Comparison of ENCODE assay signal across 17 cellular contexts in the genomic region with DNA sequence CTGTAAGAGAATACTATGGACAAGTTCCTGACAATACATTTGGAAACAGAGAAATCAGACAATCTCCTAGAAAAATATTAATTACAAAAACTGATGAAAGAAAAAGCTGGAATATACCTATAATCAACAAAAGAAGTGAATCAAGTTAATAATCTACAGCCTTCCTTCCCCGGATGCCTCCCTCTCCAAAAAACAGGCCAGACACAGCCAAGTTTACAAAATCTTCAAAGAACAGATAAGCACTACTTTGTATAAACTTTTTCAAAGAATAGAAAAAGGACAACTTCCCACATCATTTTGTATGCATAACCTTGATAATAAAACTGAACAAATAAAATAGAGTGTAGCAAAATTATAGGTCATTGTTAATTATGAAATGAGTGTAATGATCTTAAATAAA.
DNase-seq lines count a peak whose midpoint lies in the region; ATAC-seq, FAIRE-seq and TF ChIP-seq lines count a peak whose summit lies in the region.
"Had no signal": no experiment of that assay in that cellular context is flagged by ENCODE, and none has a peak within 500 bp of the region (broad histone marks: within the 10 kb centered on the region; RNA-seq: fewer than 3 reads in every experiment).

No MANE protein-coding gene starts in this region.

- no peaks in the 10 kb centered on the region for H3K9me3 ChIP-seq in kidney (ENCODE audit: control insufficient read depth in 1 of 2, low read length in 2 of 2)
- no peaks in the 10 kb centered on the region for H3K9me3 ChIP-seq in uterus
- H3K9me3 ChIP-seq in HAP-1 = no peaks in the 10 kb centered on the region
- no peaks in the 10 kb centered on the region for H3K9me3 ChIP-seq in tibial artery
- H3K9me3 ChIP-seq: BLaER1 had no signal

- ATAC-seq in GM19395 (IDR thresholded peaks at IDR 0.05; ENCODE audit: unreplicated experiment) = no peak
- ATAC-seq: GM12878 had no signal

- in situ Hi-C loops in HAP-1 (cut with MboI; ENCODE audit: low sequenced_read_pairs) = no loop called here

- FAIRE-seq in kidney (lab: Jason Lieb, UNC) = peak; percentile 66
- FAIRE-seq: GM12878, GM18507 had no signal

- H3K36me3 ChIP-seq in kidney (ENCODE audit: control insufficient read depth in 1 of 2, insufficient read depth in 2 of 2, low read length in 2 of 2) = no peaks in the 10 kb centered on the region
- no peaks in the 10 kb centered on the region for H3K36me3 ChIP-seq in uterus
- H3K36me3 ChIP-seq in HAP-1 (replicated peaks) = no peaks in the 10 kb centered on the region
- H3K36me3 ChIP-seq in tibial artery = no peaks in the 10 kb centered on the region
- H3K36me3 ChIP-seq: BLaER1 had no signal

- no peak overlapping the region for H3K4me3 ChIP-seq in kidney (ENCODE audit: low read length in 2 of 2)
- no peak overlapping the region for H3K4me3 ChIP-seq in uterus
- H3K4me3 ChIP-seq in HAP-1 = no peak overlapping the region
- no peak overlapping the region for H3K4me3 ChIP-seq in tibial artery
- H3K4me3 ChIP-seq: BLaER1, GM12878 had no signal

- H3K27me3 ChIP-seq in uterus (no peaks in the 10 kb centered on the region), HAP-1 (ENCODE audit: low read depth) (no peaks in the 10 kb centered on the region), tibial artery (no peaks in the 10 kb centered on the region)
- H3K27me3 ChIP-seq: BLaER1 had no signal

- H3K9ac ChIP-seq in kidney (ENCODE audit: low read length in 2 of 2) = no peak overlapping the region
- H3K9ac ChIP-seq: BLaER1 had no signal

- peak overlapping the region; percentile 70 for H3K27ac Mint-ChIP-seq in mesothelial cell of epicardium
- H3K27ac Mint-ChIP-seq: CD8-positive, alpha-beta memory T cell; H9 had no signal

- H3K36me3 Mint-ChIP-seq in mesothelial cell of epicardium = no peaks in the 10 kb centered on the region
- H3K36me3 Mint-ChIP-seq: CD8-positive, alpha-beta memory T cell had no signal

- H3K4me1 Mint-ChIP-seq in mesothelial cell of epicardium = peaks cover 69% of the 10 kb centered on the region
- H3K4me1 Mint-ChIP-seq: CD8-positive, alpha-beta memory T cell had no signal

- H3K4me1 ChIP-seq in kidney (ENCODE audit: control insufficient read depth in 1 of 2, insufficient read depth in 1 of 2, low read depth in 1 of 2, low read length in 2 of 2) (peaks cover 0 to 2% of the 10 kb centered on the region in 2 donors), uterus (no peaks in the 10 kb centered on the region), HAP-1 (no peaks in the 10 kb centered on the region), tibial artery (peaks cover 0 to 28% (median 16%) of the 10 kb centered on the region in 4 donors)

- no peaks in the 10 kb centered on the region for H3K27me3 Mint-ChIP-seq in mesothelial cell of epicardium (ENCODE audit: low read depth)

- intact Hi-C loops in kidney (cut with DNase I) (no loop called here), uterus (cut with DNase I; ENCODE audit: low total_unique reads) (no loop called here), tibial artery (cut with DNase I; ENCODE audit: low total_unique reads) (no loop called here)

- TF ChIP-seq POLR2A in uterus (IDR thresholded peaks at IDR 0.05) = no peak

- no peak overlapping the region for H3K4me3 Mint-ChIP-seq in mesothelial cell of epicardium
- H3K4me3 Mint-ChIP-seq: CD8-positive, alpha-beta memory T cell; H9 had no signal

- H3K9me3 Mint-ChIP-seq in mesothelial cell of epicardium = no peaks in the 10 kb centered on the region
- H3K9me3 Mint-ChIP-seq: CD8-positive, alpha-beta memory T cell; H9 had no signal

- TF ChIP-seq CTCF in VCaP (conservative IDR thresholded peaks at IDR 0.05) = no peak
- no peak for TF ChIP-seq CTCF in kidney (IDR thresholded peaks at IDR 0.05; ENCODE audit: borderline replicate concordance, extremely low read depth, insufficient read depth)
- no peak for TF ChIP-seq CTCF in mesothelial cell of epicardium (IDR thresholded peaks at IDR 0.05; ENCODE audit: unreplicated experiment)
- no peak for TF ChIP-seq CTCF in uterus (IDR thresholded peaks at IDR 0.05)
- no peak for TF ChIP-seq CTCF in tibial artery (IDR thresholded peaks at IDR 0.05)

- H3K27ac ChIP-seq in VCaP (peak overlapping the region; percentile 51), kidney (ENCODE audit: low read depth in 2 of 2, low read length in 2 of 2) (no peak overlapping the region), uterus (peak overlapping the region; percentile 42 to 67), tibial artery (peak overlapping the region in 1 of 2 donors; percentile 73)
- H3K27ac ChIP-seq: BLaER1 had no signal

- DNase-seq in kidney = no peak
- no peak for DNase-seq in mesothelial cell of epicardium (ENCODE audit: low spot score in 2 of 2, unreplicated experiment in 2 of 2)
- no peak for DNase-seq in uterus
- DNase-seq in activated CD4-positive, alpha-beta T cell treated with anti-CD3 and anti-CD28 coated beads, Interleukin-2, amount 50 U/mL, for 1 hour = no peak
- DNase-seq in HAP-1 (ENCODE audit: low spot score in 2 of 2) = no peak
- no peak for DNase-seq in tibial artery
- DNase-seq: Calu3; CD8-positive, alpha-beta memory T cell; DMS 273 treated with DMSO at 0.1 percent for 48 hours; GOT3; H9; KBM-7 had no signal

Comparison
In these comparisons a context has a peak if more than half of its experiments do, and no peak if none do; other contexts are left out.
1. H3K27ac ChIP-seq: peak in VCaP (single experiment) and uterus (2 of 2); none in kidney (0 of 2).